In genomic region chr21:39325458-39325857, GRCh38 we compare ENCODE assay signal across 33 cellular contexts. TPM values are rescaled to one million over a fixed set of nuclear protein-coding genes. Genes with fewer than 3 reads are reported as not detected.
A peak's percentile ranks its signal among the peaks of the same experiment; 100 is the strongest.
DNase-seq lines count a peak whose midpoint lies in the region; ATAC-seq and TF ChIP-seq lines count a peak whose summit lies in the region.
"Had no signal": no experiment of that assay in that cellular context is flagged by ENCODE, and none has a peak within 500 bp of the region (broad histone marks: within the 10 kb centered on the region; RNA-seq: fewer than 3 reads in every experiment).

No MANE protein-coding gene starts in this region.

- H3K9me3 Mint-ChIP-seq in WTC11 (peaks cover 5% of the 10 kb centered on the region), osteocyte (ENCODE audit: unreplicated experiment) (no peaks in the 10 kb centered on the region)
- H3K9me3 Mint-ChIP-seq: CD4-positive, alpha-beta memory T cell; CD4-positive, alpha-beta T cell; CD4-positive, CD25-positive, alpha-beta regulatory T cell; CD8-positive, alpha-beta memory T cell; CD8-positive, alpha-beta T cell had no signal

- H3K4me3 ChIP-seq in SU-DHL-6 (ENCODE audit: insufficient read depth, low read length, poor library complexity, severe bottlenecking) (no peak overlapping the region), MG63 (no peak overlapping the region)
- H3K4me3 ChIP-seq: A549; BLaER1; BLaER1 treated with 17β-estradiol and CSF1 and Interleukin-3, amounts not matched to agents 10 nM and 100 nM had no signal

- no peak overlapping the region for H3K9ac ChIP-seq in SU-DHL-6 (ENCODE audit: low read length)
- H3K9ac ChIP-seq: BLaER1; BLaER1 treated with 17β-estradiol and CSF1 and Interleukin-3, amounts not matched to agents 10 nM and 100 nM had no signal

- H3K27me3 Mint-ChIP-seq in WTC11 (ENCODE audit: low read depth): no peaks in the 10 kb centered on the region; the same call in 1 of the 2 replicates
- no peaks in the 10 kb centered on the region for H3K27me3 Mint-ChIP-seq in osteocyte (ENCODE audit: unreplicated experiment)
- H3K27me3 Mint-ChIP-seq: CD4-positive, alpha-beta T cell; CD4-positive, CD25-positive, alpha-beta regulatory T cell had no signal

- H3K9me2 ChIP-seq in SU-DHL-6 (replicated peaks; ENCODE audit: insufficient read depth, low read length): no peaks in the 10 kb centered on the region

- no peak overlapping the region for H3K27ac Mint-ChIP-seq in WTC11
- no peak overlapping the region for H3K27ac Mint-ChIP-seq in osteocyte (ENCODE audit: unreplicated experiment)
- H3K27ac Mint-ChIP-seq: B cell; CD14-positive monocyte; CD4-positive, alpha-beta memory T cell; CD4-positive, alpha-beta T cell; CD4-positive, CD25-positive, alpha-beta regulatory T cell; CD8-positive, alpha-beta memory T cell; CD8-positive, alpha-beta T cell had no signal

- peaks cover 45% of the 10 kb centered on the region for H3F3A ChIP-seq in SU-DHL-6 (ENCODE audit: insufficient read depth)

- TF ChIP-seq CTCF in SU-DHL-6 (IDR thresholded peaks at IDR 0.05; ENCODE audit: insufficient read depth, low read length, poor library complexity, severe bottlenecking): no peak
- TF ChIP-seq CTCF in WTC11 (IDR thresholded peaks at IDR 0.05): no peak
- no peak for TF ChIP-seq CTCF in osteocyte (IDR thresholded peaks at IDR 0.05)

- no peak overlapping the region for H3K4me2 ChIP-seq in SU-DHL-6 (ENCODE audit: low read depth, low read length, poor library complexity, severe bottlenecking)
- H3K4me2 ChIP-seq: A549; BLaER1; BLaER1 treated with 17β-estradiol and CSF1 and Interleukin-3, amounts not matched to agents 10 nM and 100 nM had no signal

- H2AFZ ChIP-seq in SU-DHL-6 (ENCODE audit: low read depth, low read length, severe bottlenecking): no peak overlapping the region

- no peak for ATAC-seq in WTC11
- ATAC-seq in HG02884 (IDR thresholded peaks at IDR 0.05; ENCODE audit: unreplicated experiment): no peak
- ATAC-seq: A549; CD8-positive, alpha-beta T cell had no signal

- H3K36me3 Mint-ChIP-seq in WTC11: no peaks in the 10 kb centered on the region
- no peaks in the 10 kb centered on the region for H3K36me3 Mint-ChIP-seq in osteocyte (ENCODE audit: unreplicated experiment)
- H3K36me3 Mint-ChIP-seq: CD14-positive monocyte; CD4-positive, alpha-beta memory T cell; CD4-positive, CD25-positive, alpha-beta regulatory T cell; CD8-positive, alpha-beta T cell had no signal

- POLR2A ChIA-PET in WTC11 (lab: Charles Lee): no interaction called here

- H3K9me3 ChIP-seq in SU-DHL-6 (ENCODE audit: insufficient read depth, low read length) (no peaks in the 10 kb centered on the region), MG63 (no peaks in the 10 kb centered on the region)
- H3K9me3 ChIP-seq: A549; BE2C; BLaER1; BLaER1 treated with 17β-estradiol and CSF1 and Interleukin-3, amounts not matched to agents 10 nM and 100 nM; Caco-2 had no signal

- CTCF ChIA-PET in WTC11 (lab: Charles Lee): no interaction called here

- H3K79me2 ChIP-seq in SU-DHL-6 (ENCODE audit: insufficient read depth, low read length): no peaks in the 10 kb centered on the region

- H3K27me3 ChIP-seq in SU-DHL-6 (ENCODE audit: low read length): no peaks in the 10 kb centered on the region
- no peaks in the 10 kb centered on the region for H3K27me3 ChIP-seq in MG63
- H3K27me3 ChIP-seq: BE2C; BLaER1; BLaER1 treated with 17β-estradiol and CSF1 and Interleukin-3, amounts not matched to agents 10 nM and 100 nM had no signal

- DNase-seq in WTC11 (ENCODE audit: low spot score) (no peak), osteocyte (ENCODE audit: extremely low spot score, unreplicated experiment) (peak; percentile 32), H4 (ENCODE audit: low spot score) (no peak), MG63 (no peak)
- DNase-seq: 8988T; ACHN; AML-193; BE2C; C1 segment of cervical spinal cord; Caco-2; Calu3; CD4-positive, alpha-beta memory T cell; CD4-positive, alpha-beta T cell; CD4-positive, CD25-positive, alpha-beta regulatory T cell; CD8-positive, alpha-beta memory T cell; CD8-positive, alpha-beta T cell; COR-L47; DMS 273 treated with DMSO at 0.1 percent for 48 hours; DMS153; DMS53; DMS79; DMS79 treated with DMSO at 0.1 percent for 48 hours; DND-41; EL had no signal

- H3K4me3 Mint-ChIP-seq in WTC11 (no peak overlapping the region), osteocyte (ENCODE audit: unreplicated experiment) (no peak overlapping the region)
- H3K4me3 Mint-ChIP-seq: B cell; CD14-positive monocyte; CD4-positive, alpha-beta memory T cell; CD4-positive, alpha-beta T cell; CD4-positive, CD25-positive, alpha-beta regulatory T cell; CD8-positive, alpha-beta memory T cell; CD8-positive, alpha-beta T cell had no signal

- H3K27ac ChIP-seq in SU-DHL-6 (ENCODE audit: low read depth, low read length): peak overlapping the region; percentile 29; the same call in 1 of the 2 replicates
- H3K27ac ChIP-seq: 22Rv1; A549; BLaER1; BLaER1 treated with 17β-estradiol and CSF1 and Interleukin-3, amounts not matched to agents 10 nM and 100 nM; C4-2B had no signal

- H3K4me1 Mint-ChIP-seq in WTC11: peaks cover 6% of the 10 kb centered on the region; the same call in 1 of the 2 replicates
- peaks cover 6% of the 10 kb centered on the region for H3K4me1 Mint-ChIP-seq in osteocyte (ENCODE audit: unreplicated experiment)
- H3K4me1 Mint-ChIP-seq: CD14-positive monocyte; CD4-positive, alpha-beta memory T cell; CD4-positive, CD25-positive, alpha-beta regulatory T cell; CD8-positive, alpha-beta memory T cell had no signal

- H4K20me1 ChIP-seq in SU-DHL-6 (ENCODE audit: low read depth, low read length): no peaks in the 10 kb centered on the region
- H4K20me1 ChIP-seq: BLaER1; BLaER1 treated with 17β-estradiol and CSF1 and Interleukin-3, amounts not matched to agents 10 nM and 100 nM had no signal

- no peaks in the 10 kb centered on the region for H3K36me3 ChIP-seq in SU-DHL-6 (ENCODE audit: low read length)
- no peaks in the 10 kb centered on the region for H3K36me3 ChIP-seq in MG63
- H3K36me3 ChIP-seq: BE2C; BLaER1; BLaER1 treated with 17β-estradiol and CSF1 and Interleukin-3, amounts not matched to agents 10 nM and 100 nM had no signal

TF ChIP-seq in WTC11, 78 proteins besides CTCF, POLR2A, EP300 and RAD21:
- TF ChIP-seq FOXJ3 (CRISPR knock-in tag; IDR thresholded peaks at IDR 0.05; ENCODE audit: borderline replicate concordance): no peak
- TF ChIP-seq ZBTB21 (CRISPR knock-in tag; IDR thresholded peaks at IDR 0.05; ENCODE audit: borderline replicate concordance): no peak
- TF ChIP-seq HMGA2 (CRISPR knock-in tag; IDR thresholded peaks at IDR 0.05): peak; percentile 92

RNA-seq across cellular contexts. Expression of gene BRWD1, which starts 12.0 kb away (rescaled TPM):
- 48.8 to 53.3 TPM (median 52.5 TPM) in 3 replicates for total RNA-seq in WTC11 (2021)
- 40.8 and 41.9 TPM in 2 replicates for total RNA-seq in osteocyte
- total RNA-seq in H4 (2014; rRNA removed; shearing (Covaris generic)): 28.7 and 31.2 TPM in 2 replicates
- 33.8 and 67.0 TPM in 2 replicates for total RNA-seq in MG63 (2014; rRNA removed; shearing (Covaris generic); ENCODE audit: low replicate concordance)

RNA-seq across cellular contexts. Expression of gene HMGN1, which starts 23.4 kb away (rescaled TPM):
- total RNA-seq in WTC11 (2021): 469 to 522 TPM (median 522 TPM) in 3 replicates
- total RNA-seq in osteocyte: 267 and 289 TPM in 2 replicates
- total RNA-seq in H4 (2014; rRNA removed; shearing (Covaris generic)): 543 and 644 TPM in 2 replicates
- total RNA-seq in MG63 (2014; rRNA removed; shearing (Covaris generic); ENCODE audit: low replicate concordance): 474 and 726 TPM in 2 replicates
